ENCODE assay signal across 1 cellular context in the genomic region with DNA sequence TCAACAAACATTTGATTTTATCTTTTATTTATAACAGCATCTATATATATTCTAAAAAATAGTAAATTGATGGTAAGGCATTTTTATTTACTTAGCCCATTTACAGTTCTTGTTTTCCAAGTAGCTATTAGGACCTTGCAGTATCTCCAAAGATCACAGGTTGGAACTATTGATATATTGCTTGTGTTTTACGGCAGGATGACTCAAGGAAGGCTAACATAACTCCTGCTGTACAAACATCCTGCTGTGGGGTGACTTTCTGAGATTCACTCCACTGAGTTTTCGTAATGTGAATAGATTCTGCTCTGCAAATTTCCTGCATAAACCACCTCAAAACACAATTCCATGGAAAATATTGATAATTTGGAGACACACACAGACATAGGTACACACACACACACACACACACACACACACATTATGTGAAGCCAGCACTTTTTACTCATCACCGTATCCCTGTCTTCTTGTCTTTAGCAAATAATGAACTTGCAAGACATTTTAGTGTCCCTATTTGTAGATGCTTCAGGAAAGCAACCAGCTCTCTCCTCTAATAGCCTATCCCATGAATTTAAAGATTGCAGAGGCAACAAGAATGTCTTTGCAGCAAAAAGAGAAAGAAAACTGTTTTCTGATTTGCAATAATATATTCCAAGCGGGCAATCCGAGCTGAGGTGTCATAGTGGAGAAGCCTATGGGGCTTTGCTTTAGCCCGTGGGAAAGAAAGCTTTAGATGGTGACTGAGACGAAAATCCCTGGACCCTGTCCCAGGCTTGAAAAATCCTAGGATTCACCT.
TF ChIP-seq lines count a peak whose summit lies in the region.

No MANE protein-coding gene starts in this region.

TF ChIP-seq in HepG2, 621 proteins besides CTCF, POLR2A, EP300 and RAD21:
- TF ChIP-seq FOXA3 (CRISPR knock-in tag; IDR thresholded peaks at IDR 0.05) (peak; percentile 50; the same call in 1 of the 2 replicates), GZF1 (CRISPR knock-in tag; IDR thresholded peaks at IDR 0.05) (no peak), ZNF737 (CRISPR knock-in tag; IDR thresholded peaks at IDR 0.05; ENCODE audit: borderline replicate concordance) (no peak), NBN (conservative IDR thresholded peaks at IDR 0.05) (no peak), MXD4 (CRISPR knock-in tag; IDR thresholded peaks at IDR 0.05) (no peak), HMGXB3 (CRISPR knock-in tag; IDR thresholded peaks at IDR 0.05; ENCODE audit: borderline replicate concordance) (peak; percentile 70; the same call in 1 of the 2 replicates), FOSL2 (CRISPR knock-in tag; IDR thresholded peaks at IDR 0.05) (peak; percentile 60), ETV5 (CRISPR knock-in tag; IDR thresholded peaks at IDR 0.05; ENCODE audit: borderline replicate concordance) (peak; percentile 15; the same call in 1 of the 2 replicates)
- TF ChIP-seq, protein P1, sequence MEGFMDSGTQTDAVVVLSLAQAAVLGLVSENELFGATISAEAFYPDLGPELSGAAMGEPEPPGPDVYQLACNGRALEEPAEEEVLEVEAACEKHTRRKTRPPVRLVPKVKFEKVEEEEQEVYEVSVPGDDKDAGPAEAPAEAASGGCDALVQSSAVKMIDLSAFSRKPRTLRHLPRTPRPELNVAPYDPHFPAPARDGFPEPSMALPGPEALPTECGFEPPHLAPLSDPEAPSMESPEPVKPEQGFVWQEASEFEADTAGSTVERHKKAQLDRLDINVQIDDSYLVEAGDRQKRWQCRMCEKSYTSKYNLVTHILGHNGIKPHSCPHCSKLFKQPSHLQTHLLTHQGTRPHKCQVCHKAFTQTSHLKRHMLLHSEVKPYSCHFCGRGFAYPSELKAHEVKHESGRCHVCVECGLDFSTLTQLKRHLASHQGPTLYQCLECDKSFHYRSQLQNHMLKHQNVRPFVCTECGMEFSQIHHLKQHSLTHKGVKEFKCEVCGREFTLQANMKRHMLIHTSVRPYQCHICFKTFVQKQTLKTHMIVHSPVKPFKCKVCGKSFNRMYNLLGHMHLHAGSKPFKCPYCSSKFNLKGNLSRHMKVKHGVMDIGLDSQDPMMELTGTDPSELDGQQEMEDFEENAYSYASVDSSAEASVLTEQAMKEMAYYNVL (CRISPR knock-in tag; IDR thresholded peaks at IDR 0.05; ENCODE audit: borderline replicate concordance), result no peak
TF ChIP-seq in HepG2: peak in this region for 4.
